ENCODE assay signal across 9 cellular contexts in the genomic region with DNA sequence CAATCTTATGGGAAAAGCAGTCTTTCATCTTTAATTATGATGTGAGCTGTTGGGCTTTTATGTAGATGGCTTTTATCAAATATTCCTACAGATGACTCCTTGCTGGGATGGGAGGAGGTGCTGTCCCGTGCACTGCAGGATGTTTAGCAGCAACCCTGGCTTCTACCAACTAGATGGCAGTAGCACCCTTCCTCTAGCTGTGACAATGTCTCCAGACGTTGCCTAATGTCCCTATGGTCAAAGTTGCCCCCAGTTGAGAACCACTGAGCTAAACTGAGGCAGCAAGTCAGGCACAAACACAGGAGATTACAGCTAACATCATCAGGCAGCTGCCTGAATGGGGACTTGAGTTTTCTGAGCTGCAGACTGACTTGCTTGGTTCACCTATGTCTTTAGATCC.
DNase-seq lines count a peak whose midpoint lies in the region; TF ChIP-seq lines count a peak whose summit lies in the region.
"Had no signal": no experiment of that assay in that cellular context is flagged by ENCODE, and none has a peak within 500 bp of the region (broad histone marks: within the 10 kb centered on the region; RNA-seq: fewer than 3 reads in every experiment).

No MANE protein-coding gene starts in this region.

- H3K4me3 Mint-ChIP-seq in Caco-2 (ENCODE audit: unreplicated experiment) = no peak overlapping the region

- peak; percentile 61 to 70 for TF ChIP-seq CTCF in Caco-2 (IDR thresholded peaks at IDR 0.05; ENCODE audit: insufficient read depth in 1 of 2, low read depth in 1 of 2, low read length in 1 of 2, severe bottlenecking in 1 of 2, unreplicated experiment in 1 of 2)

- POLR2A ChIA-PET in Caco-2 (lab: Charles Lee) = no interaction called here

- H3K36me3 ChIP-seq in Caco-2 (ENCODE audit: control insufficient read depth, insufficient read depth, low read length) = no peaks in the 10 kb centered on the region
- H3K36me3 ChIP-seq: thoracic aorta had no signal

- no peaks in the 10 kb centered on the region for H3K27me3 Mint-ChIP-seq in Caco-2 (ENCODE audit: insufficient read depth, unreplicated experiment)

- no peak overlapping the region for H3K27ac Mint-ChIP-seq in Caco-2 (ENCODE audit: unreplicated experiment)

- no peak overlapping the region for H3K4me3 ChIP-seq in Caco-2 (ENCODE audit: low read depth, low read length)
- H3K4me3 ChIP-seq: thoracic aorta had no signal

- H3K4me1 ChIP-seq in Caco-2 = no peaks in the 10 kb centered on the region

- intact Hi-C loops in Caco-2 (cut with micrococcal nuclease; ENCODE audit: unreplicated experiment) = loop anchor here (1.0 to 5.0 kb wide), 3 partner anchors 87 to 372 kb away; no protein-coding TSS in a partner anchor

- no peaks in the 10 kb centered on the region for H3K36me3 Mint-ChIP-seq in Caco-2 (ENCODE audit: insufficient read depth, unreplicated experiment)

- H3K27me3 ChIP-seq in Caco-2 (replicated peaks; ENCODE audit: control insufficient read depth, insufficient read depth, low read length) = no peaks in the 10 kb centered on the region

- DNase-seq in Caco-2 (peak; percentile 39 to 40), H4 (ENCODE audit: low spot score) (peak; percentile 54), SK-N-DZ (ENCODE audit: low spot score) (peak; percentile 2), iPS-NIHi11 (ENCODE audit: low spot score) (peak; percentile 25), NCI-H2227 treated with DMSO at 0.1 percent for 48 hours (lab: John Stamatoyannopoulos, UW) (no peak), NCI-H526 treated with DMSO at 0.1 percent for 48 hours (lab: John Stamatoyannopoulos, UW) (no peak)
- no peak for DNase-seq in stimulated activated naive CD4-positive, alpha-beta T cell treated with Interleukin-2 at 50 U/mL for 16 hours (lab: John Stamatoyannopoulos, UW)
- no peak for DNase-seq in central memory CD4-positive, alpha-beta T cell

- CTCF ChIA-PET in Caco-2 (lab: Charles Lee) = interaction anchor here (0.7 kb wide), 2 partner anchors 290 to 663 kb away, joined by 3 read pairs; no protein-coding TSS in a partner anchor

- no TSS peak for BruUV-seq in Caco-2 (replicated peaks; lab: Mats Ljungman, UMichigan)

- no peaks in the 10 kb centered on the region for H3K9me3 ChIP-seq in Caco-2
- H3K9me3 ChIP-seq: thoracic aorta had no signal

- no peaks in the 10 kb centered on the region for H3K9me3 Mint-ChIP-seq in Caco-2 (ENCODE audit: unreplicated experiment)

- no peaks in the 10 kb centered on the region for H3K4me1 Mint-ChIP-seq in Caco-2 (ENCODE audit: low read depth, unreplicated experiment)

Comparison
In these comparisons a context has a peak if more than half of its experiments do, and no peak if none do; other contexts are left out.
1. DNase-seq: peak in Caco-2 (2 of 2), H4 (single experiment), SK-N-DZ (single experiment) and iPS-NIHi11 (single experiment); none in stimulated activated naive CD4-positive, alpha-beta T cell treated with Interleukin-2 at 50 U/mL for 16 hours (single experiment), central memory CD4-positive, alpha-beta T cell (single experiment), NCI-H2227 treated with DMSO at 0.1 percent for 48 hours (single experiment) and NCI-H526 treated with DMSO at 0.1 percent for 48 hours (single experiment).